ENCODE assay signal across 23 cellular contexts in the genomic region with DNA sequence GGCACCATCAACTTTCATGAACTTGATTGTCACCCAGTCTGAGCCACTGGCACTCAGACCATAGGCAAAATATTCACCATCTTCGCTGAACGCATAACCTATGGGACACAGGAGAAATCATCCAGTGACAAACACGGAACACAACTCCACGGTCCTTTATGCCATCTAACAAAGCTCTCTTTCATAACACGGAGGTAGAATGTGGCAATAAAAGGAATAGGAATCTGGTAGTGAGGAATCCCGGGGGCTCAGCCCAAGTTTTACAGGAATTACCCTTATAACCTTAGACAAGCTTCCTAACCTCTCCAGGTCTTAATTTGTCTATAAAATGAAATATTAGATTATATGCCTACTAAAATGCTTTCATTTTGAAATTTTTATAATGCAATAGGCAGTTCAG. TPM values are rescaled to one million over a fixed set of nuclear protein-coding genes. Genes with fewer than 3 reads are reported as not detected.
A peak's percentile ranks its signal among the peaks of the same experiment; 100 is the strongest.
DNase-seq lines count a peak whose midpoint lies in the region; ATAC-seq and TF ChIP-seq lines count a peak whose summit lies in the region.
"Had no signal": no experiment of that assay in that cellular context is flagged by ENCODE, and none has a peak within 500 bp of the region (broad histone marks: within the 10 kb centered on the region; RNA-seq: fewer than 3 reads in every experiment).

No MANE protein-coding gene starts in this region.

- H3K36me3 ChIP-seq in A673 (ENCODE audit: insufficient read depth, low read length, poor library complexity, severe bottlenecking) (peaks cover 11% of the 10 kb centered on the region), Peyer's patch (peaks cover 0 to 34% (median 0%) of the 10 kb centered on the region in 3 donors), duodenal mucosa (ENCODE audit: control insufficient read depth in 1 of 2, insufficient read depth in 2 of 2, low read length in 2 of 2) (peaks cover 12 to 35% of the 10 kb centered on the region in 2 donors), mucosa of rectum (ENCODE audit: control insufficient read depth in 2 of 2, insufficient read depth in 2 of 2, low read length in 2 of 2) (peaks cover 27 to 33% of the 10 kb centered on the region in 2 donors), right atrium auricular region (peaks cover 39% of the 10 kb centered on the region)
- H3K36me3 ChIP-seq: uterus had no signal

- POLR2A ChIA-PET in A673 (lab: Charles Lee; ENCODE audit: low non-redundant PET): interaction anchor here (0.7 kb wide), 1 partner anchor 10 kb away, joined by 4 read pairs; no protein-coding TSS in a partner anchor

- DNase-seq in A673 (ENCODE audit: low spot score): no peak
- no peak for DNase-seq in Peyer's patch
- no peak for DNase-seq in right atrium auricular region (ENCODE audit: low spot score)
- no peak for DNase-seq in inferior parietal cortex (ENCODE audit: extremely low spot score)
- no peak for DNase-seq in stimulated activated CD4-positive, alpha-beta T cell treated with anti-CD3 and anti-CD28 coated beads, Interleukin-2, amount 100 ng/mL, for 48 hours
- DNase-seq in stimulated activated naive CD8-positive, alpha-beta T cell treated with anti-CD3 and anti-CD28 coated beads, Interleukin-15, Interleukin-2, amounts not matched to agents 100 U/mL and 50 U/mL, for 24 hours: no peak
- DNase-seq: activated CD4-positive, alpha-beta T cell treated with anti-CD3 and anti-CD28 coated beads, Interleukin-2, amount 10 ng/mL, durations not matched to agents 7 days and 5 days; activated effector memory CD4-positive, alpha-beta T cell treated with anti-CD3 and anti-CD28 coated beads, Interleukin-2, amount 50 U/mL, for 16 hours; activated naive CD8-positive, alpha-beta T cell treated with anti-CD3 and anti-CD28 coated beads, Interleukin-2, amount 50 U/mL, for 24 hours; heart right ventricle; Kasumi-1; naive B cell; NCI-H1092; NCI-H2081 treated with DMSO at 0.1 percent for 48 hours; NCI-H510A; stimulated activated CD4-positive, alpha-beta T cell treated with anti-CD3 and anti-CD28 coated beads, Interleukin-1b, Interleukin-23, amount 100 ng/mL, for 48 hours; T-cell; uterus had no signal

- CTCF ChIA-PET in A673 (lab: Charles Lee): no interaction called here

- no peak for ATAC-seq in stimulated activated naive CD8-positive, alpha-beta T cell treated with anti-CD3 and anti-CD28 coated beads, Interleukin-15, Interleukin-2, amounts not matched to agents 100 U/mL and 50 U/mL, for 24 hours
- ATAC-seq: activated naive CD8-positive, alpha-beta T cell treated with anti-CD3 and anti-CD28 coated beads, Interleukin-2, amount 50 U/mL, for 24 hours; heart right ventricle; Right ventricle myocardium inferior; T-cell had no signal

- H3K27me3 ChIP-seq in A673 (replicated peaks; ENCODE audit: insufficient read depth, low read depth, low read length, poor library complexity): no peaks in the 10 kb centered on the region
- no peaks in the 10 kb centered on the region for H3K27me3 ChIP-seq in Peyer's patch
- H3K27me3 ChIP-seq in duodenal mucosa (ENCODE audit: control insufficient read depth in 1 of 2, insufficient read depth in 2 of 2, low read length in 2 of 2): no peaks in the 10 kb centered on the region
- H3K27me3 ChIP-seq in mucosa of rectum (ENCODE audit: control insufficient read depth in 2 of 2, insufficient read depth in 2 of 2, low read length in 2 of 2): no peaks in the 10 kb centered on the region
- no peaks in the 10 kb centered on the region for H3K27me3 ChIP-seq in right atrium auricular region
- H3K27me3 ChIP-seq: BLaER1, heart right ventricle, uterus had no signal

- H3K4me1 ChIP-seq in A673 (ENCODE audit: insufficient read depth, low read length, poor library complexity, severe bottlenecking) (peaks cover 3% of the 10 kb centered on the region), Peyer's patch (peaks cover 0 to 15% (median 0%) of the 10 kb centered on the region in 4 donors), duodenal mucosa (ENCODE audit: control insufficient read depth in 1 of 2, insufficient read depth in 2 of 2, low read length in 2 of 2) (peaks cover 20 to 45% of the 10 kb centered on the region in 2 donors), mucosa of rectum (ENCODE audit: control insufficient read depth in 2 of 2, insufficient read depth in 2 of 2, low read length in 2 of 2) (peaks cover 7 to 35% of the 10 kb centered on the region in 2 donors), right atrium auricular region (no peaks in the 10 kb centered on the region)
- H3K4me1 ChIP-seq: BLaER1, HAP-1, uterus had no signal

- H3K9me3 ChIP-seq in A673 (ENCODE audit: low read depth, low read length, poor library complexity, severe bottlenecking): no peaks in the 10 kb centered on the region
- H3K9me3 ChIP-seq in Peyer's patch: no peaks in the 10 kb centered on the region
- no peaks in the 10 kb centered on the region for H3K9me3 ChIP-seq in duodenal mucosa (ENCODE audit: control insufficient read depth in 1 of 2, low read length in 2 of 2)
- no peaks in the 10 kb centered on the region for H3K9me3 ChIP-seq in mucosa of rectum (ENCODE audit: control insufficient read depth in 2 of 2, low read length in 2 of 2)
- H3K9me3 ChIP-seq in right atrium auricular region: peaks cover 0 to 6% of the 10 kb centered on the region in 2 donors
- H3K9me3 ChIP-seq: HAP-1 had no signal

- H3K9ac ChIP-seq in duodenal mucosa (ENCODE audit: low read depth in 1 of 2, low read length in 2 of 2) (peak overlapping the region in 1 of 2 donors; percentile 16), mucosa of rectum (ENCODE audit: low read depth in 1 of 2, low read length in 2 of 2) (no peak overlapping the region)
- H3K9ac ChIP-seq: BLaER1 had no signal

- no peak overlapping the region for H3K4me3 ChIP-seq in A673 (ENCODE audit: low read depth, low read length, poor library complexity, severe bottlenecking)
- H3K4me3 ChIP-seq in Peyer's patch: no peak overlapping the region
- H3K4me3 ChIP-seq in duodenal mucosa (ENCODE audit: low read depth in 1 of 2, low read length in 2 of 2): no peak overlapping the region
- no peak overlapping the region for H3K4me3 ChIP-seq in mucosa of rectum (ENCODE audit: low read length in 2 of 2)
- no peak overlapping the region for H3K4me3 ChIP-seq in right atrium auricular region
- H3K4me3 ChIP-seq: BLaER1, HAP-1, heart right ventricle, uterus had no signal

- intact Hi-C loops in A673 (cut with micrococcal nuclease; ENCODE audit: unreplicated experiment): no loop called here

- BruUV-seq in A673 (replicated peaks; lab: Mats Ljungman, UMichigan): no TSS peak

- H3K27ac ChIP-seq in A673 (ENCODE audit: low read depth, low read length, poor library complexity, severe bottlenecking) (peak overlapping the region; percentile 32), Peyer's patch (peak overlapping the region in 3 of 4 donors; percentile 60 to 74 (median 71)), duodenal mucosa (ENCODE audit: low read depth, low read length) (peak overlapping the region; percentile 82), mucosa of rectum (ENCODE audit: low read depth in 2 of 2, low read length in 2 of 2) (peak overlapping the region; percentile 65 to 83), right atrium auricular region (no peak overlapping the region)
- H3K27ac ChIP-seq: BLaER1, heart right ventricle, uterus had no signal

- TF ChIP-seq CTCF in A673 (conservative IDR thresholded peaks at IDR 0.05; ENCODE audit: low read depth, low read length) (no peak), Peyer's patch (IDR thresholded peaks at IDR 0.05) (no peak), right atrium auricular region (IDR thresholded peaks at IDR 0.05) (no peak)

- TF ChIP-seq POLR2A in Peyer's patch (IDR thresholded peaks at IDR 0.05): no peak

RNA-seq across cellular contexts. Expression of a gene that starts 29.4 kb away (rescaled TPM):
- total RNA-seq in A673 (2021) (34.1 and 35.5 TPM in 2 replicates), Peyer's patch (10 to 100 TPM; 47.0 to 69.6 (median 54.8) TPM), right atrium auricular region (10 to 100 TPM; 13.7 to 16.8 TPM)

Comparison
In these comparisons a context has a peak if more than half of its experiments do, and no peak if none do; other contexts are left out.
1. H3K27ac ChIP-seq: peak in A673 (single experiment), Peyer's patch (3 of 4), duodenal mucosa (single experiment) and mucosa of rectum (2 of 2); none in right atrium auricular region (0 of 2).